ENCODE assay signal across 9 cellular contexts in the genomic region with DNA sequence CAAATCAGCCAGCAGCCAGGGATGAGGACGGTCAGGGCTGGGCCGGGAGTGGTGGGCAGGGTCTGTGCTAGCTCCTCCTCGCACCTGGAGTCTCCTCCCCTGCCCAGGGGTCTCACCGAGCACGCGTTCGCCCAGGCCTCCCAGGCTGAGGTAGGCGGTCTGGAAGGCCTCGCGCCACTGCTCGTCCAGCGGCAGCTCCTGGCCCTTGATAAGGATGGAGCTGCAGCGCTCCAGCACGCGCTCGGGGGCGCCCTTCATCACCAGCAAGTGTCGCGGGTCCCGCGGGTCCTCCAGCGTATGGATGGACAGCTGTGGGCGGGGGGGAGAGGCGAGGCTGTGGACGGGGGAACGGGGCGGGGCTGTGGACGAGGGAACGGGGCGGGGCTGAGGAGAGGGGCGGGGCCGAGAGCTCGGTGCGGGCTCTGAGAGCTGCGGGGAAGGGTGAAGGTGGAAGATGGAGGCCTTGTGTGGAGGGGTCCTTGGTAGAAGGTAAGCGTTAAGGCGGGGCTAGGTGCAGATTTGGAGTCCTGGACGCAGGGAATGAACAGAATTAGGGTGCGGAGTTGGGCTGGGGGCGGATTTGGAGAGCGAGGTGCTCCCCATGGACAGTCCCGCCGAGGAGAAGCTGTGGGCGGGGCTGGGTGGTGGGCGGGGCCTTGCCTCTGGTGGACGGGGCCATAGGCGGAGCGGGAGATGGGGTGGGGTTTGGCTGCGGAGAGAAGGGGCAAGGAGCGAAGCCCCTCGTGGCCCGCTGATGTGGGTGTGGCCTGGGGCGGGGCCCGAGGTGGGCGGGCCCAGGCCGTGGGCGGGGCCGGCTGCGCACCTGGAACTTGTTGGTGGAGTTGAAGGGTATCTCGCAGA. TPM values are rescaled to one million over a fixed set of nuclear protein-coding genes. Genes with fewer than 3 reads are reported as not detected.
A peak's percentile ranks its signal among the peaks of the same experiment; 100 is the strongest.
DNase-seq lines count a peak whose midpoint lies in the region; ATAC-seq and TF ChIP-seq lines count a peak whose summit lies in the region.
"Had no signal": no experiment of that assay in that cellular context is flagged by ENCODE, and none has a peak within 500 bp of the region (broad histone marks: within the 10 kb centered on the region; RNA-seq: fewer than 3 reads in every experiment).

No MANE protein-coding gene starts in this region.

- H3K9me3 Mint-ChIP-seq in activated T-helper 17 cell treated with anti-CD3 and anti-CD28 coated beads, Interleukin-2, amount 50 U/mL, for 72 hours, result no peaks in the 10 kb centered on the region
- no peaks in the 10 kb centered on the region for H3K9me3 Mint-ChIP-seq in progenitor cell of endocrine pancreas (ENCODE audit: low read depth)

- no peak for TF ChIP-seq EP300 in gastroesophageal sphincter (IDR thresholded peaks at IDR 0.05)

- peak; percentile 78 for ATAC-seq in activated T-helper 17 cell treated with anti-CD3 and anti-CD28 coated beads, Interleukin-2, amount 50 U/mL, for 72 hours (replicated peaks)
- peak; percentile 61 for ATAC-seq in gastroesophageal sphincter
- ATAC-seq in GM21526 (IDR thresholded peaks at IDR 0.05; ENCODE audit: low FRiP score, unreplicated experiment), result no peak
- ATAC-seq in GM19467 (IDR thresholded peaks at IDR 0.05; ENCODE audit: unreplicated experiment), result no peak

- peaks cover 60% of the 10 kb centered on the region for H3K27me3 ChIP-seq in gastroesophageal sphincter

- no peaks in the 10 kb centered on the region for H3K36me3 Mint-ChIP-seq in activated T-helper 17 cell treated with anti-CD3 and anti-CD28 coated beads, Interleukin-2, amount 50 U/mL, for 72 hours (ENCODE audit: low read depth)
- H3K36me3 Mint-ChIP-seq in progenitor cell of endocrine pancreas (ENCODE audit: insufficient read depth), result no peaks in the 10 kb centered on the region

- no peak for TF ChIP-seq CTCF in gastroesophageal sphincter (IDR thresholded peaks at IDR 0.05)
- no peak for TF ChIP-seq CTCF in progenitor cell of endocrine pancreas (IDR thresholded peaks at IDR 0.05; ENCODE audit: unreplicated experiment)

- peaks cover 8% of the 10 kb centered on the region for H3K4me1 Mint-ChIP-seq in activated T-helper 17 cell treated with anti-CD3 and anti-CD28 coated beads, Interleukin-2, amount 50 U/mL, for 72 hours
- no peaks in the 10 kb centered on the region for H3K4me1 Mint-ChIP-seq in progenitor cell of endocrine pancreas (ENCODE audit: low read depth)

- H3K9me3 ChIP-seq in gastroesophageal sphincter, result peaks cover 0 to 8% (median 0%) of the 10 kb centered on the region in 3 donors

- no peak overlapping the region for H3K27ac ChIP-seq in gastroesophageal sphincter
- H3K27ac ChIP-seq: KMS-11 had no signal

- TF ChIP-seq POLR2A in gastroesophageal sphincter (IDR thresholded peaks at IDR 0.05), result no peak

- WGBS in gastroesophageal sphincter (ENCODE audit: low coverage in 1 of 2), 2 donors, result 0 to 3% methylated on average over 4 to 19 of the region's 60 CpGs

- H3K4me1 ChIP-seq in gastroesophageal sphincter, result peaks cover 0 to 16% (median 7%) of the 10 kb centered on the region in 3 donors

- no peaks in the 10 kb centered on the region for H3K36me3 ChIP-seq in gastroesophageal sphincter

- H3K4me3 Mint-ChIP-seq in activated T-helper 17 cell treated with anti-CD3 and anti-CD28 coated beads, Interleukin-2, amount 50 U/mL, for 72 hours, result peak overlapping the region; percentile 58
- H3K4me3 Mint-ChIP-seq in progenitor cell of endocrine pancreas (ENCODE audit: low read depth), result peak overlapping the region; percentile 75

- DNase-seq in DMS53 (lab: John Stamatoyannopoulos, UW) (peak; percentile 85), NCI-H345 treated with DMSO at 0.1 percent for 48 hours (lab: John Stamatoyannopoulos, UW; ENCODE audit: unreplicated experiment) (peak; percentile 91), progenitor cell of endocrine pancreas (ENCODE audit: low spot score, unreplicated experiment) (peak; percentile 73), NOMO-1 (lab: John Stamatoyannopoulos, UW; ENCODE audit: unreplicated experiment in 2 of 2) (no peak)

- H3K27me3 Mint-ChIP-seq in activated T-helper 17 cell treated with anti-CD3 and anti-CD28 coated beads, Interleukin-2, amount 50 U/mL, for 72 hours, result peaks cover 27% of the 10 kb centered on the region
- H3K27me3 Mint-ChIP-seq in progenitor cell of endocrine pancreas, result peaks cover 84% of the 10 kb centered on the region

- H3K4me3 ChIP-seq in gastroesophageal sphincter, result peak overlapping the region in 1 of 2 donors; percentile 44

- H3K27ac Mint-ChIP-seq in activated T-helper 17 cell treated with anti-CD3 and anti-CD28 coated beads, Interleukin-2, amount 50 U/mL, for 72 hours, result no peak overlapping the region
- peak overlapping the region; percentile 47 for H3K27ac Mint-ChIP-seq in progenitor cell of endocrine pancreas

RNA-seq across cellular contexts. Expression of gene ATP4A, which starts 5.7 kb away (rescaled TPM):
- total RNA-seq in activated T-helper 17 cell treated with anti-CD3 and anti-CD28 coated beads, Interleukin-2, amount 50 U/mL, for 72 hours, result not detected
- total RNA-seq in gastroesophageal sphincter, result not detected
- 0.18 TPM in 1 of 2 replicates, not detected in the other for total RNA-seq in progenitor cell of endocrine pancreas

RNA-seq across cellular contexts. Expression of gene TMEM147, which starts 12.3 kb away (rescaled TPM):
- total RNA-seq in activated T-helper 17 cell treated with anti-CD3 and anti-CD28 coated beads, Interleukin-2, amount 50 U/mL, for 72 hours, result 10 to 100 TPM; 45.0 to 74.1 TPM
- total RNA-seq in gastroesophageal sphincter (10 to 100 TPM; 60.0 to 82.6 (median 64.1) TPM), progenitor cell of endocrine pancreas (94.2 and 95.2 TPM in 2 replicates)

RNA-seq across cellular contexts. Expression of gene GAPDHS, which starts 24.5 kb away (rescaled TPM):
- not detected for total RNA-seq in activated T-helper 17 cell treated with anti-CD3 and anti-CD28 coated beads, Interleukin-2, amount 50 U/mL, for 72 hours
- not detected for total RNA-seq in gastroesophageal sphincter
- total RNA-seq in progenitor cell of endocrine pancreas, result not detected in 2 replicates

RNA-seq across cellular contexts. Expression of gene PMIS2, which starts 28.2 kb away (rescaled TPM):
- total RNA-seq in activated T-helper 17 cell treated with anti-CD3 and anti-CD28 coated beads, Interleukin-2, amount 50 U/mL, for 72 hours, result not detected
- total RNA-seq in gastroesophageal sphincter (not detected), progenitor cell of endocrine pancreas (not detected in 2 replicates)

RNA-seq across cellular contexts. Expression of gene SBSN, which starts 29.7 kb away (rescaled TPM):
- total RNA-seq in activated T-helper 17 cell treated with anti-CD3 and anti-CD28 coated beads, Interleukin-2, amount 50 U/mL, for 72 hours, result not detected
- total RNA-seq in gastroesophageal sphincter, result 10 to 100 TPM in 1 of 4 donors, 1 to 10 TPM in 2, not detected in 1; 1.0 to 13.4 (median 1.2) TPM
- total RNA-seq in progenitor cell of endocrine pancreas, result 0.16 and 0.24 TPM in 2 replicates

Comparison
In these comparisons a context has a peak if more than half of its experiments do, and no peak if none do; other contexts are left out.
1. DNase-seq: peak in DMS53 (single experiment), NCI-H345 treated with DMSO at 0.1 percent for 48 hours (single experiment) and progenitor cell of endocrine pancreas (single experiment); none in NOMO-1 (0 of 2).
2. ATAC-seq: peak in activated T-helper 17 cell treated with anti-CD3 and anti-CD28 coated beads, Interleukin-2, amount 50 U/mL, for 72 hours (single experiment) and gastroesophageal sphincter (single experiment); none in GM21526 (single experiment) and GM19467 (single experiment).